ENCODE assay signal across 27 cellular contexts in the genomic region with DNA sequence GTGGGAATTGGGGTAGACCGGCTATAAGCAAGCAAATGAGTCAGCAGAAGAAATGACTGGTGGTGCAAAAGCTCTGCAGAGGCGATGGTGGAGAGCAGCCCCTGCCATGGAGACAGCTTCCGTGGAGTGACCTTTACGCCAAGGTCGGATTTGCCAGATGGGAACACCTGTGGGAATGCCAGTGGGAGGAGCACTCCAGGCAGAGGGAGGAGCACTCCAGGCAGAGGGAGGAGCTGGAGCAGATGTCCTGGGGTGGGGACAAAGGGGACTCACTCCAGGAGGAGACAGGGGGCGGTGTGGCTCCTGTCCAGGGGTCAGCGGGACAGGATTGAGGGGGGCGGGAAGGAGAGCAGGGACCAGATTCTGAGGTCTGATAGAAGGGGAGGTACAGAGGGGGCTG.
"Had no signal": no experiment of that assay in that cellular context is flagged by ENCODE, and none has a peak within 500 bp of the region (broad histone marks: within the 10 kb centered on the region; RNA-seq: fewer than 3 reads in every experiment).

No MANE protein-coding gene starts in this region.

- H3K9me3 Mint-ChIP-seq: dendritic cell treated with granulocyte-macrophage colony-stimulating factor and Interleukin-4, amounts not matched to agents 40 ng/mL and 50 ng/mL, for 4 days; effector memory CD8-positive, alpha-beta T cell; mesothelial cell of epicardium had no signal

- H3K27ac ChIP-seq: colonic mucosa, epithelial cell of prostate, esophagus squamous epithelium, gastrocnemius medialis, heart right ventricle, left lung, lower lobe of right lung had no signal

- H3K36me3 ChIP-seq: colonic mucosa, esophagus squamous epithelium, gastrocnemius medialis, heart right ventricle, left lung, lower lobe of right lung had no signal

- H3K36me3 Mint-ChIP-seq: mesothelial cell of epicardium had no signal

- H3K27me3 Mint-ChIP-seq: dendritic cell treated with granulocyte-macrophage colony-stimulating factor and Interleukin-4, amounts not matched to agents 40 ng/mL and 50 ng/mL, for 4 days had no signal

- H3K4me1 Mint-ChIP-seq: endodermal cell, mesothelial cell of epicardium had no signal

- H3K4me1 ChIP-seq: colonic mucosa, gastrocnemius medialis, heart right ventricle, left lung, lower lobe of right lung had no signal

- H3K9me3 ChIP-seq: colonic mucosa, esophagus squamous epithelium, gastrocnemius medialis, left lung, lower lobe of right lung, mucosa of descending colon had no signal

- DNase-seq: colonic mucosa; cortex of kidney; effector CD8-positive, alpha-beta T cell; effector memory CD8-positive, alpha-beta T cell; endodermal cell; erythroblast; esophagus squamous epithelium; foreskin fibroblast; foreskin melanocyte; gastrocnemius medialis; glutamatergic neuron; head of caudate nucleus; heart right ventricle; hippocampal formation; left cardiac atrium; left lung; left ventricle myocardium superior; lower lobe of right lung; mesenchymal stem cell; mucosa of descending colon had no signal

- ATAC-seq: effector memory CD8-positive, alpha-beta T cell; esophagus mucosa; gastrocnemius medialis; heart right ventricle; left cardiac atrium; left lung; left ventricle myocardium superior; lower lobe of right lung; mucosa of descending colon had no signal

- H3K27ac Mint-ChIP-seq: dendritic cell treated with granulocyte-macrophage colony-stimulating factor and Interleukin-4, amounts not matched to agents 40 ng/mL and 50 ng/mL, for 4 days; effector memory CD8-positive, alpha-beta T cell; endodermal cell; mesothelial cell of epicardium had no signal

- H3K27me3 ChIP-seq: colonic mucosa, gastrocnemius medialis had no signal

- FAIRE-seq: endometrium, islet of Langerhans, keratinocyte had no signal

- H3K4me3 Mint-ChIP-seq: dendritic cell treated with granulocyte-macrophage colony-stimulating factor and Interleukin-4, amounts not matched to agents 40 ng/mL and 50 ng/mL, for 4 days; effector memory CD8-positive, alpha-beta T cell; endodermal cell; mesothelial cell of epicardium had no signal

- H3K4me3 ChIP-seq: colonic mucosa, esophagus squamous epithelium, gastrocnemius medialis, heart right ventricle, left lung, lower lobe of right lung, mucosa of descending colon had no signal
